ENCODE assay signal across 8 cellular contexts in genomic region chr16:16073884-16074781, GRCh38.
DNase-seq lines count a peak whose midpoint lies in the region; ATAC-seq and TF ChIP-seq lines count a peak whose summit lies in the region.

No MANE protein-coding gene starts in this region.

- in situ Hi-C loops in brain microvascular endothelial cell (cut with HindIII; ENCODE audit: low pct_ligation_motif_present, low sequenced_read_pairs) = no loop called here

- intact Hi-C loops in mucosa of descending colon (cut with DNase I, micrococcal nuclease) = no loop called here

- H3K9ac ChIP-seq in HUES48 (ENCODE audit: low read depth, low read length) = no peak overlapping the region

- H3K27ac ChIP-seq in HUES48 (ENCODE audit: low read depth, low read length) (peak overlapping the region; percentile 37), brain microvascular endothelial cell (peak overlapping the region; percentile 52)

- H3K36me3 ChIP-seq in HUES48 (ENCODE audit: control insufficient read depth, insufficient read depth, low read length) (peaks cover 82% of the 10 kb centered on the region), brain microvascular endothelial cell (replicated peaks) (peaks cover 52% of the 10 kb centered on the region), mucosa of descending colon (ENCODE audit: low read depth) (no peaks in the 10 kb centered on the region)

- DNase-seq in AG10803 (ENCODE audit: low read depth) (peak; percentile 96), brain microvascular endothelial cell (peak; percentile 87), mucosa of descending colon (no peak), mesenteric fat pad (ENCODE audit: low spot score) (no peak), cortex of kidney (lab: John Stamatoyannopoulos, UW) (no peak), NCI-H1436 treated with DMSO at 0.1 percent for 48 hours (lab: John Stamatoyannopoulos, UW) (no peak), NCI-H2227 (lab: John Stamatoyannopoulos, UW; ENCODE audit: unreplicated experiment) (no peak)

- peak; percentile 27 for ATAC-seq in mucosa of descending colon

- H3K9me3 ChIP-seq in HUES48 (ENCODE audit: control insufficient read depth, insufficient read depth, low read length) (no peaks in the 10 kb centered on the region), mucosa of descending colon (no peaks in the 10 kb centered on the region)

- H3K4me3 ChIP-seq in AG10803 (ENCODE audit: low read length) (no peak overlapping the region), HUES48 (ENCODE audit: low read depth, low read length) (no peak overlapping the region), brain microvascular endothelial cell (ENCODE audit: low read depth, low read length) (no peak overlapping the region), mucosa of descending colon (no peak overlapping the region)

- H3K27me3 ChIP-seq in HUES48 (ENCODE audit: control insufficient read depth, insufficient read depth, low read length) (no peaks in the 10 kb centered on the region), brain microvascular endothelial cell (replicated peaks) (no peaks in the 10 kb centered on the region)

- TF ChIP-seq CTCF in AG10803 (conservative IDR thresholded peaks at IDR 0.05; ENCODE audit: low read length) (peak; percentile 24; the same call in 1 of the 2 replicates), brain microvascular endothelial cell (IDR thresholded peaks at IDR 0.05; ENCODE audit: low read depth, low read length, missing control alignments) (no peak), mucosa of descending colon (IDR thresholded peaks at IDR 0.05) (no peak)

- H3K4me1 ChIP-seq in HUES48 (ENCODE audit: control insufficient read depth, insufficient read depth, low read length) (peaks cover 9% of the 10 kb centered on the region), mucosa of descending colon (ENCODE audit: low read depth) (no peaks in the 10 kb centered on the region)

Comparison
In these comparisons a context has a peak if more than half of its experiments do, and no peak if none do; other contexts are left out.
1. DNase-seq: peak in AG10803 (single experiment) and brain microvascular endothelial cell (single experiment); none in mucosa of descending colon (0 of 3), mesenteric fat pad (single experiment), cortex of kidney (single experiment), NCI-H1436 treated with DMSO at 0.1 percent for 48 hours (single experiment) and NCI-H2227 (single experiment).